Comparison of ENCODE assay signal across 8 cellular contexts in genomic region chr1:227253065-227253464, GRCh38.
"Had no signal": no experiment of that assay in that cellular context is flagged by ENCODE, and none has a peak within 500 bp of the region (broad histone marks: within the 10 kb centered on the region; RNA-seq: fewer than 3 reads in every experiment).

No MANE protein-coding gene starts in this region.

- H3K27ac ChIP-seq: KMS-11 had no signal

- FAIRE-seq: HTR-8/SVneo had no signal

- H3K4me2 ChIP-seq: KMS-11 had no signal

- H3K9me3 Mint-ChIP-seq: HFFc6 had no signal

- DNase-seq: GOT3, H7, HCEC 1CT, HFFc6, IMR-90, KBM-7 had no signal

- H3K4me3 Mint-ChIP-seq: HFFc6 had no signal

- H3K9ac ChIP-seq: KMS-11 had no signal

- H3K27ac Mint-ChIP-seq: HFFc6 had no signal
